ENCODE assay signal across 1 cellular context in the genomic region with DNA sequence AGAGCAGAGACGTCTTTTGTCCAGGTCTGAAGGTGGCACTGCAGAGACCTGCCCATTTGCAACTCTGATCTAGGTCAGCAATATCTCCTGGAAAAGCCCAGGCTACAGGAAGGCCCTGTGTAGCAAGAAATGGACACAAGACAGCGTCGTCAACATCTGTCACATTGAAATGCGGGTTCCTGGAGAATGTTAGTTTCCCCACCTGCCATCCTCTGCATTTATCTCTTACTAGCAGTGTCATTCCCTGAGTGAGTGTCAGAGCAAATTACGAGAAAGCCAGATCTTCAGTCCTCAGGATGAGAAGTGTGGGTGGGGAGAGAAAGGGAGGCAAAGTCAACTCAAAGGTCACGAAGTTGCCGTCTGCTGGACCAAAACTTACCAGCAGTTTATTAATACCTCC.
TF ChIP-seq lines count a peak whose summit lies in the region.

No MANE protein-coding gene starts in this region.

TF ChIP-seq in GM12878, 131 proteins besides CTCF, POLR2A, EP300 and RAD21:
- TF ChIP-seq SUZ12 (IDR thresholded peaks at IDR 0.05; ENCODE audit: unreplicated experiment) (no peak), RUNX3 (IDR thresholded peaks at IDR 0.05; ENCODE audit: low read length) (0 out of 2 replicates have a peak, but pooled peaks have one; percentile 11)
